ENCODE assay signal across 7 cellular contexts in the genomic region with DNA sequence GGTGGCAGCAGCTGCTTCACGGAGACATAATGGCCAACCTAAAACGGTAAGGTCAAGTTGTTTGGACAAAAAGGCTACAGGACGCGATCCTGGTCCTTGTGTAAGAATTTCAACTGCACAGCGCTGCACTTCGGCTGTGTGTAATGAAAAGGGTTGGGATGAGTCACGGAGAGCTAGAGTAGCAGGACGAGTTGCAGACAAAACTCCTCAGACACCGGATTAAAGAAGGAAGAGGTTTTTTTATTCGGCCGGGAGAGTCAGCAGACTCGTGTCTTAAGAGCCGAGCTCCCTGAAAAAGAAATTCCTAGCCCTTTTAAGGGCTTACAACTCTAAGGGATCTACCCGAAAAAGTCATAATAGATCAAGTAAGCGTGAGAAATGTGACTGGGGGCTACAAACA.
DNase-seq lines count a peak whose midpoint lies in the region; ATAC-seq, FAIRE-seq and TF ChIP-seq lines count a peak whose summit lies in the region.
"Not testable (repeated sequence)": the region's sequence is repeated elsewhere in the genome, so short reads cannot be mapped to it uniquely, and the experiment has no call there.

No MANE protein-coding gene starts in this region.

- not testable (repeated sequence) for H3K27me3 ChIP-seq in K562 (ENCODE audit: control insufficient read depth in 2 of 2, insufficient read depth in 2 of 2, low read length in 2 of 2); fibroblast of lung (ENCODE audit: control insufficient read depth, insufficient read depth, low read length)

- 0 out of 2 replicates have a peak overlapping the region, but pooled peaks have one; percentile 45 for H2AFZ ChIP-seq in K562 (ENCODE audit: low read depth, low read length)
- not testable (repeated sequence) for H2AFZ ChIP-seq in fibroblast of lung (ENCODE audit: low read length)

- H4K20me1 ChIP-seq in K562 (replicated peaks; ENCODE audit: control insufficient read depth, insufficient read depth, low read length); fibroblast of lung (ENCODE audit: control insufficient read depth, extremely low read depth, insufficient read depth, low read length): not testable (repeated sequence)

- intact Hi-C loops in K562 (cut with micrococcal nuclease) = not testable (repeated sequence)

- not testable (repeated sequence) for H3K79me2 ChIP-seq in K562 (ENCODE audit: control insufficient read depth, insufficient read depth, low read length); fibroblast of lung (ENCODE audit: control insufficient read depth, insufficient read depth, low read length)

- DNase-seq in Daoy (ENCODE audit: low read depth) (peak; percentile 63), M059J (ENCODE audit: low read depth) (peak; percentile 42), RPMI7951 (ENCODE audit: low read depth) (peak; percentile 53), fibroblast of lung (ENCODE audit: low read depth in 2 of 2) (peak; percentile 31 to 44), iris pigment epithelial cell (ENCODE audit: low read depth) (peak; percentile 61)
- DNase-seq in K562 (ENCODE audit: extremely low read depth in 1 of 4, low spot score in 3 of 4); progenitor cell of endocrine pancreas (ENCODE audit: low spot score, unreplicated experiment): not testable (repeated sequence)

- not testable (repeated sequence) for TF ChIP-seq RAD21 in K562 (CRISPR knock-in tag; conservative IDR thresholded peaks at IDR 0.05 in 1 of 2, IDR thresholded peaks at IDR 0.05 in 1 of 2)

- ATAC-seq in K562 = not testable (repeated sequence)

- BruUV-seq in K562 (replicated peaks; lab: Mats Ljungman, UMichigan) = not testable (repeated sequence)

- H3K4me1 Mint-ChIP-seq in progenitor cell of endocrine pancreas (ENCODE audit: low read depth) = peaks cover 13% of the 10 kb centered on the region

- not testable (repeated sequence) for H3K9me1 ChIP-seq in K562 (ENCODE audit: control insufficient read depth, insufficient read depth, low read length)

- not testable (repeated sequence) for H3K9me3 ChIP-seq in K562 (replicated peaks; ENCODE audit: control insufficient read depth, insufficient read depth, low read depth, low read length); fibroblast of lung (ENCODE audit: control insufficient read depth, insufficient read depth, low read depth, low read length)

- H3K4me1 ChIP-seq in K562 (replicated peaks in 1 of 2; ENCODE audit: control insufficient read depth in 2 of 2, insufficient read depth in 2 of 2, low read length in 2 of 2); fibroblast of lung (ENCODE audit: control insufficient read depth, extremely low read depth, insufficient read depth, low read length): not testable (repeated sequence)

- TF ChIP-seq POLR2A in K562 (conservative IDR thresholded peaks at IDR 0.05) = not testable (repeated sequence)

- H3K4me3 ChIP-seq in K562; fibroblast of lung (replicated peaks in 1 of 4; ENCODE audit: control extremely low read depth in 1 of 4, insufficient read depth in 1 of 4, low read depth in 3 of 4, low read length in 4 of 4): not testable (repeated sequence)

- H3K27ac ChIP-seq in K562 (ENCODE audit: extremely low read depth, low read depth, low read length); fibroblast of lung (ENCODE audit: insufficient read depth, low read length): not testable (repeated sequence)

- WGBS in K562 (ENCODE audit: insufficient coverage, low coverage, missing lambda C conversion rate) = 10% methylated on average over 15 of the region's 15 CpGs

- CTCF ChIA-PET in K562 (lab: Yijun Ruan, JAX; ENCODE audit: low intra/inter-chr PET ratio) = not testable (repeated sequence)

- H3K9ac ChIP-seq in K562 (ENCODE audit: insufficient read depth in 1 of 2, low read depth in 2 of 2, low read length in 2 of 2); fibroblast of lung (ENCODE audit: insufficient read depth, low read length): not testable (repeated sequence)

- peak overlapping the region; percentile 37; the same call in 1 of the 2 replicates for H3K4me2 ChIP-seq in K562 (ENCODE audit: insufficient read depth, low read length)
- not testable (repeated sequence) for H3K4me2 ChIP-seq in fibroblast of lung (ENCODE audit: extremely low read depth, insufficient read depth, low read length)

- in situ Hi-C loops in K562 (cut with MboI) = loop anchor here (25.0 kb wide), 3 partner anchors 362 to 1337 kb away; no protein-coding TSS in a partner anchor

- not testable (repeated sequence) for H3K4me3 Mint-ChIP-seq in progenitor cell of endocrine pancreas (ENCODE audit: low read depth)

- POLR2A ChIA-PET in K562 (lab: Yijun Ruan, JAX) = not testable (repeated sequence)

- TF ChIP-seq EP300 in K562 (IDR thresholded peaks at IDR 0.05; ENCODE audit: low read length) = not testable (repeated sequence)

- H3K27me3 Mint-ChIP-seq in progenitor cell of endocrine pancreas = not testable (repeated sequence)

- H3K36me3 Mint-ChIP-seq in progenitor cell of endocrine pancreas (ENCODE audit: insufficient read depth) = not testable (repeated sequence)

- FAIRE-seq in K562 (lab: Jason Lieb, UNC) = not testable (repeated sequence)

- not testable (repeated sequence) for H3K36me3 ChIP-seq in K562 (ENCODE audit: control insufficient read depth, insufficient read depth, low read length); fibroblast of lung (ENCODE audit: control insufficient read depth, insufficient read depth, low read length)

- not testable (repeated sequence) for TF ChIP-seq CTCF in K562 (IDR thresholded peaks at IDR 0.05 in 2 of 3, conservative IDR thresholded peaks at IDR 0.05 in 1 of 3; ENCODE audit: insufficient read depth in 2 of 3, low read depth in 1 of 3, low read length in 3 of 3); fibroblast of lung (conservative IDR thresholded peaks at IDR 0.05 in 1 of 2, IDR thresholded peaks at IDR 0.05 in 1 of 2; ENCODE audit: low read depth in 1 of 2, low read length in 2 of 2); progenitor cell of endocrine pancreas (IDR thresholded peaks at IDR 0.05; ENCODE audit: unreplicated experiment)

- peak overlapping the region; percentile 73 for H3K27ac Mint-ChIP-seq in progenitor cell of endocrine pancreas

- not testable (repeated sequence) for H3K9me3 Mint-ChIP-seq in progenitor cell of endocrine pancreas (ENCODE audit: low read depth)

TF ChIP-seq in K562, 482 proteins besides CTCF, POLR2A, EP300 and RAD21:
- TF ChIP-seq, protein P1, sequence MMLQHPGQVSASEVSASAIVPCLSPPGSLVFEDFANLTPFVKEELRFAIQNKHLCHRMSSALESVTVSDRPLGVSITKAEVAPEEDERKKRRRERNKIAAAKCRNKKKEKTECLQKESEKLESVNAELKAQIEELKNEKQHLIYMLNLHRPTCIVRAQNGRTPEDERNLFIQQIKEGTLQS (IDR thresholded peaks at IDR 0.05) = 0 out of 2 replicates have a peak, but pooled peaks have one; percentile 23
- TF ChIP-seq, protein P1 (CRISPR knock-in tag; conservative IDR thresholded peaks at IDR 0.05) = not testable (repeated sequence)
- TF ChIP-seq FOSL1 (tag; conservative IDR thresholded peaks at IDR 0.05) = peak; percentile 54; the same call in 1 of the 2 replicates
